ENCODE assay signal across 1 cellular context in genomic region chr2:110864176-110864575, GRCh38.
TF ChIP-seq lines count a peak whose summit lies in the region.

No MANE protein-coding gene starts in this region.

TF ChIP-seq in K562, 482 proteins besides CTCF, POLR2A, EP300 and RAD21 (continued from another document):
- TF ChIP-seq MBD1 (CRISPR knock-in tag; IDR thresholded peaks at IDR 0.05) (no peak), RBM17 (IDR thresholded peaks at IDR 0.05; ENCODE audit: borderline replicate concordance, low read depth, low read length) (no peak), BRF1 (IDR thresholded peaks at IDR 0.05; ENCODE audit: borderline replicate concordance, extremely low read depth, insufficient read length) (no peak), ZNF431 (CRISPR knock-in tag; IDR thresholded peaks at IDR 0.05) (no peak), SNRNP70 (optimal IDR thresholded peaks at IDR 0.05; ENCODE audit: low read depth, low read length) (no peak), ZNF165 (CRISPR knock-in tag; IDR thresholded peaks at IDR 0.05; ENCODE audit: borderline replicate concordance) (no peak), ATF1 (CRISPR knock-in tag; IDR thresholded peaks at IDR 0.05) (no peak), ATF1 (tag; IDR thresholded peaks at IDR 0.05) (no peak), E2F4 (CRISPR knock-in tag; IDR thresholded peaks at IDR 0.05; ENCODE audit: low read depth) (no peak)
- TF ChIP-seq, protein P1, sequence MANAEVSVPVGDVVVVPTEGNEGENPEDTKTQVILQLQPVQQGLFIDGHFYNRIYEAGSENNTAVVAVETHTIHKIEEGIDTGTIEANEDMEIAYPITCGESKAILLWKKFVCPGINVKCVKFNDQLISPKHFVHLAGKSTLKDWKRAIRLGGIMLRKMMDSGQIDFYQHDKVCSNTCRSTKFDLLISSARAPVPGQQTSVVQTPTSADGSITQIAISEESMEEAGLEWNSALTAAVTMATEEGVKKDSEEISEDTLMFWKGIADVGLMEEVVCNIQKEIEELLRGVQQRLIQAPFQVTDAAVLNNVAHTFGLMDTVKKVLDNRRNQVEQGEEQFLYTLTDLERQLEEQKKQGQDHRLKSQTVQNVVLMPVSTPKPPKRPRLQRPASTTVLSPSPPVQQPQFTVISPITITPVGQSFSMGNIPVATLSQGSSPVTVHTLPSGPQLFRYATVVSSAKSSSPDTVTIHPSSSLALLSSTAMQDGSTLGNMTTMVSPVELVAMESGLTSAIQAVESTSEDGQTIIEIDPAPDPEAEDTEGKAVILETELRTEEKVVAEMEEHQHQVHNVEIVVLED (CRISPR knock-in tag; IDR thresholded peaks at IDR 0.05): no peak
